14 cellular contexts compared by ENCODE assay signal in genomic region chr14:72736348-72736747, GRCh38.
DNase-seq lines count a peak whose midpoint lies in the region; ATAC-seq, FAIRE-seq and TF ChIP-seq lines count a peak whose summit lies in the region.
"Had no signal": no experiment of that assay in that cellular context is flagged by ENCODE, and none has a peak within 500 bp of the region (broad histone marks: within the 10 kb centered on the region; RNA-seq: fewer than 3 reads in every experiment).

No MANE protein-coding gene starts in this region.

- no peak overlapping the region for H3K4me3 Mint-ChIP-seq in Calu3 (ENCODE audit: low read depth, unreplicated experiment)
- no peak overlapping the region for H3K4me3 Mint-ChIP-seq in activated CD4-positive, alpha-beta T cell treated with anti-CD3 and anti-CD28 coated beads, Interleukin-2, amount 10 ng/mL, durations not matched to agents 24 days and 14 days
- H3K4me3 Mint-ChIP-seq: neural crest cell had no signal

- H3K27me3 ChIP-seq in HepG2 (ENCODE audit: control insufficient read depth in 1 of 2, insufficient read depth in 2 of 2, low read length in 2 of 2) (peaks cover 0 to 18% of the 10 kb centered on the region in 2 experiments; a peak in 3 of 5 replicates), aorta (ENCODE audit: control insufficient read depth in 1 of 2, insufficient read depth in 2 of 2, low read length in 1 of 2) (no peaks in the 10 kb centered on the region)

- H3K36me3 ChIP-seq in HepG2 (replicated peaks in 1 of 2; ENCODE audit: control insufficient read depth in 1 of 2, insufficient read depth in 2 of 2, low read length in 2 of 2) (no peaks in the 10 kb centered on the region), aorta (ENCODE audit: control insufficient read depth in 1 of 2, insufficient read depth in 2 of 2, low read length in 1 of 2) (no peaks in the 10 kb centered on the region)

- H3K27ac ChIP-seq in HepG2 (ENCODE audit: extremely low read length, insufficient read depth, low read length), result no peak overlapping the region
- H3K27ac ChIP-seq in aorta (ENCODE audit: low read depth in 1 of 2, low read length in 2 of 2), result no peak overlapping the region

- in situ Hi-C loops in astrocyte of the cerebellum (cut with HindIII; ENCODE audit: low sequenced_read_pairs) (no loop called here), HepG2 (cut with HindIII; ENCODE audit: extremely low pct_ligation_motif_present, low pct_unique_long_range_greater_than_20kb) (no loop called here)

- H3K9me3 Mint-ChIP-seq in Calu3 (ENCODE audit: low read depth, unreplicated experiment), result no peaks in the 10 kb centered on the region
- H3K9me3 Mint-ChIP-seq in activated CD4-positive, alpha-beta T cell treated with anti-CD3 and anti-CD28 coated beads, Interleukin-2, amount 10 ng/mL, durations not matched to agents 24 days and 14 days, result no peaks in the 10 kb centered on the region
- H3K9me3 Mint-ChIP-seq: neural crest cell had no signal

- peaks cover 19% of the 10 kb centered on the region for H3K27me3 Mint-ChIP-seq in Calu3 (ENCODE audit: unreplicated experiment)
- peaks cover 9% of the 10 kb centered on the region for H3K27me3 Mint-ChIP-seq in activated CD4-positive, alpha-beta T cell treated with anti-CD3 and anti-CD28 coated beads, Interleukin-2, amount 10 ng/mL, durations not matched to agents 24 days and 14 days

- DNase-seq in Calu3 (peak; percentile 14), HS-27A (ENCODE audit: low read depth) (peak; percentile 80), astrocyte of the cerebellum (ENCODE audit: low read depth) (peak; percentile 58), HepG2 (ENCODE audit: low spot score) (peak; percentile 46), NCI-H1105 treated with DMSO at 0.1 percent for 48 hours (lab: John Stamatoyannopoulos, UW) (no peak), aorta (no peak), NCI-H2196 (lab: John Stamatoyannopoulos, UW; ENCODE audit: unreplicated experiment) (no peak)
- DNase-seq in activated CD4-positive, alpha-beta T cell treated with anti-CD3 and anti-CD28 coated beads, Interleukin-2, amount 10 ng/mL, durations not matched to agents 24 days and 14 days, result no peak
- DNase-seq: activated T-cell treated with anti-CD3 and anti-CD28 coated beads for 4 hours; DMS53; hippocampal formation; NCI-H526; stimulated activated CD4-positive, alpha-beta T cell treated with anti-CD3 and anti-CD28 coated beads, Interleukin-2, amount 100 ng/mL, for 24 hours had no signal

- H3K27ac Mint-ChIP-seq in Calu3 (ENCODE audit: unreplicated experiment), result no peak overlapping the region
- H3K27ac Mint-ChIP-seq in activated CD4-positive, alpha-beta T cell treated with anti-CD3 and anti-CD28 coated beads, Interleukin-2, amount 10 ng/mL, durations not matched to agents 24 days and 14 days, result no peak overlapping the region

- no peak for TF ChIP-seq RAD21 in HepG2 (CRISPR knock-in tag; IDR thresholded peaks at IDR 0.05)

- no peaks in the 10 kb centered on the region for H3K36me3 Mint-ChIP-seq in Calu3 (ENCODE audit: insufficient read depth, unreplicated experiment)
- no peaks in the 10 kb centered on the region for H3K36me3 Mint-ChIP-seq in activated CD4-positive, alpha-beta T cell treated with anti-CD3 and anti-CD28 coated beads, Interleukin-2, amount 10 ng/mL, durations not matched to agents 24 days and 14 days (ENCODE audit: low read depth)

- no peak overlapping the region for H2AFZ ChIP-seq in HepG2 (ENCODE audit: low read length)

- intact Hi-C loops in Calu3 (cut with micrococcal nuclease; ENCODE audit: unreplicated experiment), result loop anchor here (1.0 to 2.0 kb wide), 2 partner anchors 158 to 169 kb away; partner anchors contain the start of gene DPF3
- intact Hi-C loops in HepG2 (cut with micrococcal nuclease; ENCODE audit: unreplicated experiment), result no loop called here
- intact Hi-C loops in aorta (cut with DNase I), result no loop called here
- intact Hi-C loops in activated CD4-positive, alpha-beta T cell treated with anti-CD3 and anti-CD28 coated beads, Interleukin-2, amount 10 ng/mL, durations not matched to agents 24 days and 14 days (cut with micrococcal nuclease), result no loop called here

- no peak for TF ChIP-seq EP300 in HepG2 (IDR thresholded peaks at IDR 0.05; ENCODE audit: low read depth in 2 of 2, low read length in 2 of 2)
- TF ChIP-seq EP300 in HepG2 (CRISPR knock-in tag; IDR thresholded peaks at IDR 0.05; ENCODE audit: borderline replicate concordance), result no peak

- CTCF ChIA-PET in Calu3 (lab: Charles Lee) (no interaction called here), HepG2 (lab: Yijun Ruan, JAX; ENCODE audit: low intra/inter-chr PET ratio, low total read pairs) (interaction anchor here (1.1 kb wide), 1 partner anchor 166 kb away, joined by 3 read pairs; no protein-coding TSS in a partner anchor)

- 54% methylated on average over 3 of the region's 3 CpGs for WGBS in HepG2 (ENCODE audit: low lambda C conversion rate)
- WGBS in aorta, 2 donors, result 32 to 41% methylated on average over 3 of the region's 3 CpGs

- peak; percentile 44 for FAIRE-seq in HepG2 (lab: Jason Lieb, UNC)

- no peak overlapping the region for H3K9ac ChIP-seq in HepG2 (ENCODE audit: insufficient read depth, low read depth, low read length)

- no peaks in the 10 kb centered on the region for H3K4me1 ChIP-seq in HepG2 (ENCODE audit: insufficient read depth, low read length)
- no peaks in the 10 kb centered on the region for H3K4me1 ChIP-seq in aorta (ENCODE audit: control insufficient read depth in 1 of 2, insufficient read depth in 2 of 2, low read length in 2 of 2)

- no peak for TF ChIP-seq POLR2A in HepG2 (IDR thresholded peaks at IDR 0.05; ENCODE audit: insufficient read depth in 1 of 2, low read depth in 2 of 2, low read length in 2 of 2)

- H4K20me1 ChIP-seq in HepG2 (ENCODE audit: insufficient read depth, low read length), result no peaks in the 10 kb centered on the region

- no peaks in the 10 kb centered on the region for H3K4me1 Mint-ChIP-seq in Calu3 (ENCODE audit: low read depth, unreplicated experiment)
- peaks cover 2% of the 10 kb centered on the region for H3K4me1 Mint-ChIP-seq in activated CD4-positive, alpha-beta T cell treated with anti-CD3 and anti-CD28 coated beads, Interleukin-2, amount 10 ng/mL, durations not matched to agents 24 days and 14 days

- peak; percentile 87 for ATAC-seq in HepG2
- ATAC-seq in aorta (ENCODE audit: low FRiP score), result no peak

- no peak overlapping the region for H3K4me2 ChIP-seq in HepG2 (ENCODE audit: low read depth, low read length)

- POLR2A ChIA-PET in HepG2 (lab: Yijun Ruan, JAX), result no interaction called here

- TF ChIP-seq CTCF in Calu3 (IDR thresholded peaks at IDR 0.05; ENCODE audit: unreplicated experiment) (peak; percentile 19), astrocyte of the cerebellum (IDR thresholded peaks at IDR 0.05; ENCODE audit: low read depth, low read length, missing control alignments) (no peak), HepG2 (CRISPR knock-in tag; IDR thresholded peaks at IDR 0.05) (peak; percentile 53)

- H3K79me2 ChIP-seq in HepG2 (ENCODE audit: insufficient read depth, low read length), result no peaks in the 10 kb centered on the region

- BruUV-seq in Calu3 (replicated peaks; lab: Mats Ljungman, UMichigan) (no TSS peak), HepG2 (replicated peaks; lab: Mats Ljungman, UMichigan) (no TSS peak)

- no peak overlapping the region for H3K4me3 ChIP-seq in astrocyte of the cerebellum (ENCODE audit: low read depth, low read length)
- H3K4me3 ChIP-seq in HepG2 (replicated peaks in 1 of 3; ENCODE audit: insufficient read depth in 1 of 3, low read depth in 2 of 3, low read length in 3 of 3), result no peak overlapping the region
- H3K4me3 ChIP-seq in aorta (ENCODE audit: low read length in 2 of 2), result no peak overlapping the region

- H3K9me3 ChIP-seq in HepG2 (ENCODE audit: low read length), result no peaks in the 10 kb centered on the region
- no peaks in the 10 kb centered on the region for H3K9me3 ChIP-seq in aorta (ENCODE audit: control insufficient read depth, low read length)

TF ChIP-seq in HepG2, 621 proteins besides CTCF, POLR2A, EP300 and RAD21 (continues in another document):
- TF ChIP-seq SNAPC2 (CRISPR knock-in tag; IDR thresholded peaks at IDR 0.05) (no peak), ZNF292 (CRISPR knock-in tag; IDR thresholded peaks at IDR 0.05; ENCODE audit: borderline replicate concordance, low read depth) (no peak)

Comparison
In these comparisons a context has a peak if more than half of its experiments do, and no peak if none do; other contexts are left out.
1. DNase-seq: peak in Calu3 (single experiment), HS-27A (single experiment), astrocyte of the cerebellum (single experiment) and HepG2 (single experiment); none in NCI-H1105 treated with DMSO at 0.1 percent for 48 hours (single experiment), aorta (0 of 2), NCI-H2196 (single experiment) and activated CD4-positive, alpha-beta T cell treated with anti-CD3 and anti-CD28 coated beads, Interleukin-2, amount 10 ng/mL, durations not matched to agents 24 days and 14 days (single experiment).